Comparison of ENCODE assay signal across 20 cellular contexts in genomic region chr10:63752318-63752717, GRCh38.
"Had no signal": no experiment of that assay in that cellular context is flagged by ENCODE, and none has a peak within 500 bp of the region (broad histone marks: within the 10 kb centered on the region; RNA-seq: fewer than 3 reads in every experiment).

No MANE protein-coding gene starts in this region.

- H3K27me3 ChIP-seq: esophagus muscularis mucosa, gastrocnemius medialis, heart right ventricle, ovary, suprapubic skin, thyroid gland had no signal

- H3K36me3 ChIP-seq: esophagus muscularis mucosa, gastrocnemius medialis, heart right ventricle, ovary, suprapubic skin, thyroid gland had no signal

- H3K4me1 ChIP-seq: esophagus muscularis mucosa, gastrocnemius medialis, heart right ventricle, suprapubic skin, thyroid gland had no signal

- ATAC-seq: effector memory CD8-positive, alpha-beta T cell; gastrocnemius medialis; heart right ventricle; left lobe of liver; mucosa of descending colon; naive thymus-derived CD8-positive, alpha-beta T cell; right cardiac atrium had no signal

- H3K9me3 ChIP-seq: esophagus muscularis mucosa, gastrocnemius medialis, mucosa of descending colon, ovary, suprapubic skin, thyroid gland had no signal

- FAIRE-seq: small intestine, urothelium cell line had no signal

- H3K4me3 ChIP-seq: esophagus muscularis mucosa, gastrocnemius medialis, heart right ventricle, mucosa of descending colon, ovary, suprapubic skin, thyroid gland had no signal

- H3K27ac ChIP-seq: epithelial cell of prostate, esophagus muscularis mucosa, gastrocnemius medialis, heart right ventricle, ovary, suprapubic skin, thyroid gland had no signal

- DNase-seq: effector memory CD8-positive, alpha-beta T cell; gastrocnemius medialis; heart right ventricle; hypothalamus; islet precursor cell; mammary epithelial cell; mucosa of descending colon; naive thymus-derived CD8-positive, alpha-beta T cell; nucleus accumbens; ovary; right cardiac atrium; small intestine; stimulated activated CD4-positive, alpha-beta T cell treated with anti-CD3 and anti-CD28 coated beads, Interleukin-12 subunit alpha, Interleukin-12 subunit beta, amount 100 ng/mL, for 4 hours; stimulated activated naive CD4-positive, alpha-beta T cell treated with Interleukin-2 at 50 U/mL for 16 hours; thyroid gland had no signal
